Comparison of ENCODE assay signal across 18 cellular contexts in the genomic region with DNA sequence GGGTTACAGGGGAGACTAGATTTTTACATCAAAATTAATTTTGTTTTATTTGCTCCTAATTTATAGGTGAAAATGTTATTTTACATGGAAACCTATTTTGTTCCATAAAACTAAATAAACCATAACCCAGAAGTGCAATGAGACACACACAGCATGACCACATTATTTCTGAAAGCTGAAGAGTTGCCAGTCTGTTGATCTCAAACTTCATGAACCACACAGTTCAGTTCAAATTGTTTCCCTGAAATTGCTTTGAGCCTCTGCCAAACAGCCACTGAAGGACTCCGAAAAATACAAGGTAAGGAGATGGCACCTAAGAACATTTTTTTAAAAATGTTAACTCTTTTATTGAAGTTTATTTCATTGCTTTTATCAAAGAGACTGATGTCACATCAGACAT. TPM values are rescaled to one million over a fixed set of nuclear protein-coding genes. Genes with fewer than 3 reads are reported as not detected.
DNase-seq lines count a peak whose midpoint lies in the region; ATAC-seq, FAIRE-seq and TF ChIP-seq lines count a peak whose summit lies in the region.
"Had no signal": no experiment of that assay in that cellular context is flagged by ENCODE, and none has a peak within 500 bp of the region (broad histone marks: within the 10 kb centered on the region; RNA-seq: fewer than 3 reads in every experiment).

No MANE protein-coding gene starts in this region.

- H3K4me3 ChIP-seq in Karpas-422 (ENCODE audit: low read length) (0 out of 2 replicates have a peak overlapping the region, but pooled peaks have one; percentile 55), astrocyte (ENCODE audit: insufficient read depth, low read depth, low read length) (no peak overlapping the region)
- H3K4me3 ChIP-seq: GM23338 had no signal

- peaks cover 36% of the 10 kb centered on the region for H3K4me1 Mint-ChIP-seq in astrocyte (ENCODE audit: low read depth, unreplicated experiment)

- TF ChIP-seq CTCF in astrocyte (IDR thresholded peaks at IDR 0.05; ENCODE audit: insufficient read depth, low read depth, low read length) = no peak

- no peaks in the 10 kb centered on the region for H4K20me1 ChIP-seq in Karpas-422 (ENCODE audit: insufficient read depth, low read depth, low read length)
- H4K20me1 ChIP-seq in astrocyte (ENCODE audit: insufficient read depth, low read length) = no peaks in the 10 kb centered on the region

- H3K27ac ChIP-seq in Karpas-422 (ENCODE audit: low read length) = peak overlapping the region; percentile 63
- H3K27ac ChIP-seq in astrocyte (ENCODE audit: low read depth, low read length) = peak overlapping the region; percentile 62
- H3K27ac ChIP-seq: 22Rv1 had no signal

- peak; percentile 70 for DNase-seq in DMS53 (lab: John Stamatoyannopoulos, UW)
- no peak for DNase-seq in DMS53 treated with DMSO at 0.1 percent for 48 hours (lab: John Stamatoyannopoulos, UW; ENCODE audit: unreplicated experiment)
- no peak for DNase-seq in Karpas-422
- DNase-seq in astrocyte (ENCODE audit: low read depth) = no peak
- peak; percentile 59 for DNase-seq in renal cortical epithelial cell (ENCODE audit: low read depth)
- no peak for DNase-seq in GDM1 (lab: John Stamatoyannopoulos, UW)
- DNase-seq: BE2C; CD4-positive, CD25-positive, alpha-beta regulatory T cell; COR-L47; NCI-H187 treated with DMSO at 0.1 percent for 48 hours; NCI-H2227 treated with DMSO at 0.1 percent for 48 hours; NCI-H510A treated with DMSO at 0.1 percent for 48 hours; NCI-H774 had no signal

- H3K9ac ChIP-seq in Karpas-422 (ENCODE audit: low read length) = peak overlapping the region; percentile 3; the same call in 1 of the 2 replicates
- H3K9ac ChIP-seq in astrocyte (ENCODE audit: low read length) = no peak overlapping the region

- H3K9me3 ChIP-seq in Karpas-422 (ENCODE audit: low read length) (no peaks in the 10 kb centered on the region), astrocyte (ENCODE audit: insufficient read depth, low read depth, low read length) (no peaks in the 10 kb centered on the region)
- H3K9me3 ChIP-seq: BE2C had no signal

- no peak for ATAC-seq in HG03280 (IDR thresholded peaks at IDR 0.05; ENCODE audit: unreplicated experiment)
- no peak for ATAC-seq in GM18870 (IDR thresholded peaks at IDR 0.05; ENCODE audit: unreplicated experiment)
- ATAC-seq: Panc1 had no signal

- H3K4me1 ChIP-seq in Karpas-422 (ENCODE audit: low read length) (peaks cover 45% of the 10 kb centered on the region), astrocyte (ENCODE audit: insufficient read depth, low read length) (peaks cover 26% of the 10 kb centered on the region)
- H3K4me1 ChIP-seq: BE2C had no signal

- no peaks in the 10 kb centered on the region for H3K9me3 Mint-ChIP-seq in astrocyte (ENCODE audit: unreplicated experiment)
- H3K9me3 Mint-ChIP-seq: GM23338 had no signal

- peak overlapping the region; percentile 81 for H3K27ac Mint-ChIP-seq in astrocyte (ENCODE audit: unreplicated experiment)
- H3K27ac Mint-ChIP-seq: CD4-positive, CD25-positive, alpha-beta regulatory T cell; GM23338 had no signal

- H3K27me3 ChIP-seq in Karpas-422 (ENCODE audit: low read length) (no peaks in the 10 kb centered on the region), astrocyte (ENCODE audit: insufficient read depth, low read length) (no peaks in the 10 kb centered on the region)
- H3K27me3 ChIP-seq: BE2C had no signal

- H3K4me2 ChIP-seq in Karpas-422 (ENCODE audit: low read depth, low read length, poor library complexity, severe bottlenecking) (peak overlapping the region; percentile 67), astrocyte (ENCODE audit: low read length) (no peak overlapping the region)
- H3K4me2 ChIP-seq: GM23338 had no signal

- no peak for FAIRE-seq in astrocyte (lab: Jason Lieb, UNC)

- H3K79me2 ChIP-seq in Karpas-422 (ENCODE audit: low read length) (no peaks in the 10 kb centered on the region), astrocyte (ENCODE audit: insufficient read depth, low read length) (no peaks in the 10 kb centered on the region)

- no peaks in the 10 kb centered on the region for H3K36me3 Mint-ChIP-seq in astrocyte (ENCODE audit: low read depth, unreplicated experiment)
- H3K36me3 Mint-ChIP-seq: CD4-positive, CD25-positive, alpha-beta regulatory T cell had no signal

- no peaks in the 10 kb centered on the region for H3K27me3 Mint-ChIP-seq in astrocyte (ENCODE audit: low read depth, unreplicated experiment)

- H3K36me3 ChIP-seq in Karpas-422 (ENCODE audit: insufficient read depth, low read length) = no peaks in the 10 kb centered on the region
- H3K36me3 ChIP-seq in astrocyte (ENCODE audit: insufficient read depth, low read length) = no peaks in the 10 kb centered on the region
- H3K36me3 ChIP-seq: BE2C had no signal

- H3K4me3 Mint-ChIP-seq in astrocyte (ENCODE audit: unreplicated experiment) = no peak overlapping the region
- H3K4me3 Mint-ChIP-seq: CD4-positive, CD25-positive, alpha-beta regulatory T cell; GM23338 had no signal

- H2AFZ ChIP-seq in Karpas-422 (ENCODE audit: low read length) = peak overlapping the region; percentile 64
- H2AFZ ChIP-seq in astrocyte (ENCODE audit: low read depth, low read length) = no peak overlapping the region
- H2AFZ ChIP-seq: GM23338 had no signal

- no peaks in the 10 kb centered on the region for H3K9me2 ChIP-seq in Karpas-422 (replicated peaks; ENCODE audit: insufficient read depth, low read length)

RNA-seq across cellular contexts. Expression of gene ITGB8, which starts 25.0 kb away (rescaled TPM):
- total RNA-seq in Karpas-422 (2014; rRNA removed; shearing (Covaris generic); ENCODE audit: low replicate concordance) = 0.04 and 0.07 TPM in 2 replicates
- total RNA-seq in astrocyte (10.8 and 11.1 TPM in 2 replicates), renal cortical epithelial cell (257 and 399 TPM in 2 replicates)

Comparison
In these comparisons a context has a peak if more than half of its experiments do, and no peak if none do; other contexts are left out.
1. DNase-seq: peak in DMS53 (single experiment) and renal cortical epithelial cell (single experiment); none in DMS53 treated with DMSO at 0.1 percent for 48 hours (single experiment), Karpas-422 (single experiment), astrocyte (single experiment) and GDM1 (single experiment).
2. RNA of gene ITGB8, which starts 25.0 kb away (total RNA-seq): 257 to 399 TPM in renal cortical epithelial cell; 10.8 to 11.1 TPM in astrocyte and 0.04 to 0.07 TPM in Karpas-422; every median in the first group is over 10 times any median in the second.